In the genomic region with DNA sequence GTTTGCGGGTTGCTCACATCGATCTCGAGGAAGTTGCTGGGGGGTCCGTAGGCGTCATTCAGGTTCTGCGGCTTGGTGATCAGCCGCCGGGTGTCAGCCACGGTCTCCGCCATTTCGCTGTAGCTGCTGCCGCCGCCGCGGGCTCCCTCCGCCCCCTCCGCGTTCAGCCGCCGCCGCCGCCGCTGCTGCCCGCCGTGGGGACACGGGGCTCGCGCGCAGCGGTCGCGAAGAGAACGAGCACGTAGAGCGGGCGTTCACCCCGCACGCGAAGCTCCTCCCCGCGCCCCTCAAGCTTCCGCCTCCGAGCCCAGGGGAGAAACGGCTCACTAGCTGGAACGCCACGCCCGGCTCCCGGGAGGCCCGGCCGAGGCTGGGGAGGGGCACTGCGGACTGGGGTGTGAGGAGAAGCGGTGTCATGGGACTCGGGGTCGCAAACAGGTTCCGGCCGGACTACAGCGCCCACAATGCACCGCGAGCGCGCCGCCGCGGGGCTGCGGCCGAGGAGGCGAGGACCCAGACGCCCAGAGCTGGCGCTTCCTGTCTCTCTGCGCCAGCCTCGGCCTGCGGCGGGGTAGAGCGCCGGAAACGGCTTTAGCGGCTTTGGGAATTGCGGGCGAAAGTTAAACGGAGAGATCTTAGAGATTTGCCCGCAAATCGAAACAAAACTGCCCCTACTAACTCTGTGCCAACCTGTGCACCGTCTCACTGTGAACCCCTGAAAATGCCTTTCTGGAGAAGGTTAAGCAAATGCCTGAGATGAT, we compare ENCODE assay signal across 1 cellular context.
A peak's percentile ranks its signal among the peaks of the same experiment; 100 is the strongest.
TF ChIP-seq lines count a peak whose summit lies in the region.

A gene (minus strand): TSS at position 232 of the 761 bp plus-strand sequence. CDS start 119 bp downstream, at position 113.

TF ChIP-seq in GM23338, 12 proteins besides CTCF, POLR2A, EP300 and RAD21:
- TF ChIP-seq, protein P1, sequence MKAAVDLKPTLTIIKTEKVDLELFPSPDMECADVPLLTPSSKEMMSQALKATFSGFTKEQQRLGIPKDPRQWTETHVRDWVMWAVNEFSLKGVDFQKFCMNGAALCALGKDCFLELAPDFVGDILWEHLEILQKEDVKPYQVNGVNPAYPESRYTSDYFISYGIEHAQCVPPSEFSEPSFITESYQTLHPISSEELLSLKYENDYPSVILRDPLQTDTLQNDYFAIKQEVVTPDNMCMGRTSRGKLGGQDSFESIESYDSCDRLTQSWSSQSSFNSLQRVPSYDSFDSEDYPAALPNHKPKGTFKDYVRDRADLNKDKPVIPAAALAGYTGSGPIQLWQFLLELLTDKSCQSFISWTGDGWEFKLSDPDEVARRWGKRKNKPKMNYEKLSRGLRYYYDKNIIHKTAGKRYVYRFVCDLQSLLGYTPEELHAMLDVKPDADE (IDR thresholded peaks at IDR 0.05) = peak; percentile 74
- TF ChIP-seq CREB1 (CRISPR knock-in tag; IDR thresholded peaks at IDR 0.05; ENCODE audit: low read depth) (peak; percentile 6; the same call in 1 of the 2 replicates), EZH2 (IDR thresholded peaks at IDR 0.05; ENCODE audit: low read depth, unreplicated experiment) (no peak), POLR2AphosphoS5 (IDR thresholded peaks at IDR 0.05; ENCODE audit: low read depth) (peak; percentile 67)
- TF ChIP-seq, protein P2, sequence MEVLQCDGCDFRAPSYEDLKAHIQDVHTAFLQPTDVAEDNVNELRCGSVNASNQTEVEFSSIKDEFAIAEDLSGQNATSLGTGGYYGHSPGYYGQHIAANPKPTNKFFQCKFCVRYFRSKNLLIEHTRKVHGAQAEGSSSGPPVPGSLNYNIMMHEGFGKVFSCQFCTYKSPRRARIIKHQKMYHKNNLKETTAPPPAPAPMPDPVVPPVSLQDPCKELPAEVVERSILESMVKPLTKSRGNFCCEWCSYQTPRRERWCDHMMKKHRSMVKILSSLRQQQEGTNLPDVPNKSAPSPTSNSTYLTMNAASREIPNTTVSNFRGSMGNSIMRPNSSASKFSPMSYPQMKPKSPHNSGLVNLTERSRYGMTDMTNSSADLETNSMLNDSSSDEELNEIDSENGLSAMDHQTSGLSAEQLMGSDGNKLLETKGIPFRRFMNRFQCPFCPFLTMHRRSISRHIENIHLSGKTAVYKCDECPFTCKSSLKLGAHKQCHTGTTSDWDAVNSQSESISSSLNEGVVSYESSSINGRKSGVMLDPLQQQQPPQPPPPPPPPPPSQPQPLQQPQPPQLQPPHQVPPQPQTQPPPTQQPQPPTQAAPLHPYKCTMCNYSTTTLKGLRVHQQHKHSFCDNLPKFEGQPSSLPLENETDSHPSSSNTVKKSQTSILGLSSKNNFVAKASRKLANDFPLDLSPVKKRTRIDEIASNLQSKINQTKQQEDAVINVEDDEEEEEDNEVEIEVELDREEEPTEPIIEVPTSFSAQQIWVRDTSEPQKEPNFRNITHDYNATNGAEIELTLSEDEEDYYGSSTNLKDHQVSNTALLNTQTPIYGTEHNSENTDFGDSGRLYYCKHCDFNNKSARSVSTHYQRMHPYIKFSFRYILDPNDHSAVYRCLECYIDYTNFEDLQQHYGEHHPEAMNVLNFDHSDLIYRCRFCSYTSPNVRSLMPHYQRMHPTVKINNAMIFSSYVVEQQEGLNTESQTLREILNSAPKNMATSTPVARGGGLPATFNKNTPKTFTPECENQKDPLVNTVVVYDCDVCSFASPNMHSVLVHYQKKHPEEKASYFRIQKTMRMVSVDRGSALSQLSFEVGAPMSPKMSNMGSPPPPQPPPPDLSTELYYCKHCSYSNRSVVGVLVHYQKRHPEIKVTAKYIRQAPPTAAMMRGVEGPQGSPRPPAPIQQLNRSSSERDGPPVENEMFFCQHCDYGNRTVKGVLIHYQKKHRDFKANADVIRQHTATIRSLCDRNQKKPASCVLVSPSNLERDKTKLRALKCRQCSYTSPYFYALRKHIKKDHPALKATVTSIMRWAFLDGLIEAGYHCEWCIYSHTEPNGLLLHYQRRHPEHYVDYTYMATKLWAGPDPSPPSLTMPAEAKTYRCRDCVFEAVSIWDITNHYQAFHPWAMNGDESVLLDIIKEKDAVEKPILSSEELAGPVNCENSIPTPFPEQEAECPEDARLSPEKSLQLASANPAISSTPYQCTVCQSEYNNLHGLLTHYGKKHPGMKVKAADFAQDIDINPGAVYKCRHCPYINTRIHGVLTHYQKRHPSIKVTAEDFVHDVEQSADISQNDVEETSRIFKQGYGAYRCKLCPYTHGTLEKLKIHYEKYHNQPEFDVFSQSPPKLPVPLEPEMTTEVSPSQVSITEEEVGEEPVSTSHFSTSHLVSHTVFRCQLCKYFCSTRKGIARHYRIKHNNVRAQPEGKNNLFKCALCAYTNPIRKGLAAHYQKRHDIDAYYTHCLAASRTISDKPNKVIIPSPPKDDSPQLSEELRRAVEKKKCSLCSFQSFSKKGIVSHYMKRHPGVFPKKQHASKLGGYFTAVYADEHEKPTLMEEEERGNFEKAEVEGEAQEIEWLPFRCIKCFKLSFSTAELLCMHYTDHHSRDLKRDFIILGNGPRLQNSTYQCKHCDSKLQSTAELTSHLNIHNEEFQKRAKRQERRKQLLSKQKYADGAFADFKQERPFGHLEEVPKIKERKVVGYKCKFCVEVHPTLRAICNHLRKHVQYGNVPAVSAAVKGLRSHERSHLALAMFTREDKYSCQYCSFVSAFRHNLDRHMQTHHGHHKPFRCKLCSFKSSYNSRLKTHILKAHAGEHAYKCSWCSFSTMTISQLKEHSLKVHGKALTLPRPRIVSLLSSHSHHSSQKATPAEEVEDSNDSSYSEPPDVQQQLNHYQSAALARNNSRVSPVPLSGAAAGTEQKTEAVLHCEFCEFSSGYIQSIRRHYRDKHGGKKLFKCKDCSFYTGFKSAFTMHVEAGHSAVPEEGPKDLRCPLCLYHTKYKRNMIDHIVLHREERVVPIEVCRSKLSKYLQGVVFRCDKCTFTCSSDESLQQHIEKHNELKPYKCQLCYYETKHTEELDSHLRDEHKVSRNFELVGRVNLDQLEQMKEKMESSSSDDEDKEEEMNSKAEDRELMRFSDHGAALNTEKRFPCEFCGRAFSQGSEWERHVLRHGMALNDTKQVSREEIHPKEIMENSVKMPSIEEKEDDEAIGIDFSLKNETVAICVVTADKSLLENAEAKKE (CRISPR knock-in tag; IDR thresholded peaks at IDR 0.05) = no peak
